ENCODE assay signal across 11 cellular contexts in genomic region chr15:76196949-76197315, GRCh38.
DNase-seq lines count a peak whose midpoint lies in the region; ATAC-seq and TF ChIP-seq lines count a peak whose summit lies in the region.
"Had no signal": no experiment of that assay in that cellular context is flagged by ENCODE, and none has a peak within 500 bp of the region (broad histone marks: within the 10 kb centered on the region; RNA-seq: fewer than 3 reads in every experiment).

No MANE protein-coding gene starts in this region.

- no peak overlapping the region for H3K18ac ChIP-seq in IMR-90 (ENCODE audit: low read depth, low read length)

- no peak for TF ChIP-seq RAD21 in IMR-90 (IDR thresholded peaks at IDR 0.05; ENCODE audit: low read length)

- dilution Hi-C loops in IMR-90 (cut with HindIII; ENCODE audit: low sequenced_read_pairs, unreplicated experiment), result no loop called here

- H4K8ac ChIP-seq in IMR-90 (ENCODE audit: low read depth in 2 of 2, low read length in 2 of 2), result no peak overlapping the region; a peak in 1 of 4 replicates

- H3K4me3 ChIP-seq in IMR-90 (ENCODE audit: insufficient read depth, low read depth, low read length) (no peak overlapping the region), skeletal muscle satellite cell (ENCODE audit: low read length) (no peak overlapping the region), H7 (ENCODE audit: insufficient read depth, low read depth, low read length) (no peak overlapping the region)
- H3K4me3 ChIP-seq: prostate gland had no signal

- H2AK5ac ChIP-seq in IMR-90 (ENCODE audit: low read depth, low read length), result peak overlapping the region; percentile 78

- DNase-seq in IMR-90, result no peak
- DNase-seq in inferior parietal cortex (ENCODE audit: extremely low spot score), result peak; percentile 34
- DNase-seq in KG1 (lab: John Stamatoyannopoulos, UW), result no peak
- DNase-seq in H7, result no peak
- no peak for DNase-seq in NCI-H128 (lab: John Stamatoyannopoulos, UW; ENCODE audit: unreplicated experiment)
- no peak for DNase-seq in activated T-cell treated with anti-CD3 and anti-CD28 coated beads, Interleukin-2, amount 50 U/mL, for 72 hours
- DNase-seq: NCI-H1092 had no signal

- 90% methylated on average over 2 of the region's 10 CpGs; no CpG with 5 or more reads in 1 of the 2 experiments for WGBS in IMR-90 (ENCODE audit: extremely low coverage in 2 of 2, insufficient read length in 1 of 2), 2 experiments

- H3K4me1 Mint-ChIP-seq in brain, result peaks cover 16% of the 10 kb centered on the region
- H3K4me1 Mint-ChIP-seq in activated T-cell treated with anti-CD3 and anti-CD28 coated beads, Interleukin-2, amount 50 U/mL, for 72 hours (ENCODE audit: low read depth), result no peaks in the 10 kb centered on the region

- peak overlapping the region; percentile 55 to 88 (median 72) for H3K27ac Mint-ChIP-seq in brain
- H3K27ac Mint-ChIP-seq in activated T-cell treated with anti-CD3 and anti-CD28 coated beads, Interleukin-2, amount 50 U/mL, for 72 hours, result no peak overlapping the region

- H3K23ac ChIP-seq in IMR-90 (ENCODE audit: low read depth, low read length), result no peak overlapping the region

- no peaks in the 10 kb centered on the region for H3K27me3 Mint-ChIP-seq in brain
- H3K27me3 Mint-ChIP-seq in activated T-cell treated with anti-CD3 and anti-CD28 coated beads, Interleukin-2, amount 50 U/mL, for 72 hours (ENCODE audit: low read depth), result peaks cover 10% of the 10 kb centered on the region
- H3K27me3 Mint-ChIP-seq: central memory CD8-positive, alpha-beta T cell had no signal

- peak overlapping the region; percentile 44 for H2BK120ac ChIP-seq in IMR-90 (ENCODE audit: low read depth, low read length)

- no peak overlapping the region for H2AK9ac ChIP-seq in IMR-90 (replicated peaks; ENCODE audit: low read depth, low read length, poor library complexity)

- H2AFZ ChIP-seq in IMR-90 (replicated peaks; ENCODE audit: low read length, poor library complexity), result no peak overlapping the region

- peak overlapping the region; percentile 27 for H2BK5ac ChIP-seq in IMR-90 (ENCODE audit: low read depth, low read length, poor library complexity, severe bottlenecking)

- H3K27me3 ChIP-seq in IMR-90 (ENCODE audit: control insufficient read depth, insufficient read depth, low read length) (no peaks in the 10 kb centered on the region), skeletal muscle satellite cell (ENCODE audit: control insufficient read depth, insufficient read depth, low read length) (no peaks in the 10 kb centered on the region), H7 (ENCODE audit: control insufficient read depth, insufficient read depth, low read length) (no peaks in the 10 kb centered on the region)

- peak overlapping the region; percentile 1; the same call in 1 of the 2 replicates for H3K9ac ChIP-seq in IMR-90 (ENCODE audit: low read depth, low read length)
- H3K9ac ChIP-seq in skeletal muscle satellite cell (ENCODE audit: low read depth, low read length), result no peak overlapping the region

- H2BK20ac ChIP-seq in IMR-90 (ENCODE audit: low read depth, low read length), result peak overlapping the region; percentile 24; the same call in 1 of the 2 replicates

- H3K4me3 Mint-ChIP-seq in brain, result peak overlapping the region in 1 of 5 experiments; percentile 37
- no peak overlapping the region for H3K4me3 Mint-ChIP-seq in activated T-cell treated with anti-CD3 and anti-CD28 coated beads, Interleukin-2, amount 50 U/mL, for 72 hours
- H3K4me3 Mint-ChIP-seq: central memory CD8-positive, alpha-beta T cell had no signal

- peak; percentile 6; the same call in 1 of the 2 replicates for ATAC-seq in IMR-90 (ENCODE audit: low read depth)
- no peak for ATAC-seq in activated T-cell treated with anti-CD3 and anti-CD28 coated beads, Interleukin-2, amount 50 U/mL, for 72 hours (replicated peaks in 1 of 2)

- peaks cover 10% of the 10 kb centered on the region for H4K20me1 ChIP-seq in IMR-90 (ENCODE audit: insufficient read depth, low read length)

- 0 out of 2 replicates have a peak overlapping the region, but pooled peaks have one; percentile 32 for H4K91ac ChIP-seq in IMR-90 (ENCODE audit: insufficient read depth, low read depth, low read length)

- H3K9me1 ChIP-seq in IMR-90 (ENCODE audit: insufficient read depth, low read length), result peaks cover 29% of the 10 kb centered on the region

- H3K4ac ChIP-seq in IMR-90 (ENCODE audit: low read depth, low read length), result peak overlapping the region; percentile 40

- CTCF ChIA-PET in IMR-90 (lab: Yijun Ruan, JAX), result interaction anchor here (0.6 kb wide), 1 partner anchor 336 kb away, joined by 4 read pairs; no protein-coding TSS in a partner anchor

- 0 out of 3 replicates have a peak overlapping the region, but pooled peaks have one; percentile 48 for H2BK15ac ChIP-seq in IMR-90 (ENCODE audit: low read depth, low read length)

- no peak overlapping the region; the same call in 1 of the 2 replicates for H3K14ac ChIP-seq in IMR-90 (replicated peaks; ENCODE audit: low read depth, low read length)

- H3K36me3 ChIP-seq in IMR-90 (ENCODE audit: control insufficient read depth, insufficient read depth, low read length) (no peaks in the 10 kb centered on the region), skeletal muscle satellite cell (ENCODE audit: insufficient read depth, low read length) (no peaks in the 10 kb centered on the region), H7 (replicated peaks; ENCODE audit: control insufficient read depth, insufficient read depth, low read length) (no peaks in the 10 kb centered on the region)
- H3K36me3 ChIP-seq: prostate gland had no signal

- no peaks in the 10 kb centered on the region for H3K36me3 Mint-ChIP-seq in brain
- H3K36me3 Mint-ChIP-seq in activated T-cell treated with anti-CD3 and anti-CD28 coated beads, Interleukin-2, amount 50 U/mL, for 72 hours (ENCODE audit: insufficient read depth in 2 of 2), result no peaks in the 10 kb centered on the region

- peak overlapping the region; percentile 55; the same call in 1 of the 2 replicates for H3K56ac ChIP-seq in IMR-90 (ENCODE audit: extremely low read depth, insufficient read depth, low read length)

- intact Hi-C loops in IMR-90 (cut with micrococcal nuclease), result loop anchor here (2.0 kb wide), 1 partner anchor 1346 kb away; no protein-coding TSS in a partner anchor

- no peaks in the 10 kb centered on the region for H3K9me3 ChIP-seq in IMR-90 (ENCODE audit: control insufficient read depth, insufficient read depth, low read length)
- H3K9me3 ChIP-seq in skeletal muscle satellite cell (replicated peaks; ENCODE audit: low read length), result no peaks in the 10 kb centered on the region
- H3K9me3 ChIP-seq: prostate gland had no signal

- TF ChIP-seq CTCF in IMR-90 (conservative IDR thresholded peaks at IDR 0.05; ENCODE audit: low read depth, low read length), result no peak
- TF ChIP-seq CTCF in brain (conservative IDR thresholded peaks at IDR 0.05), result no peak

- in situ Hi-C loops in IMR-90 (cut with MboI; ENCODE audit: low sequenced_read_pairs), result loop anchor here (5.0 to 10.0 kb wide), 2 partner anchors 135 to 668 kb away; no protein-coding TSS in a partner anchor

- no TSS peak for BruUV-seq in IMR-90 (replicated peaks; lab: Mats Ljungman, UMichigan)

- H3K4me1 ChIP-seq in IMR-90 (ENCODE audit: control insufficient read depth, insufficient read depth, low read length) (peaks cover 25% of the 10 kb centered on the region), skeletal muscle satellite cell (ENCODE audit: control insufficient read depth, insufficient read depth, low read length) (peaks cover 45% of the 10 kb centered on the region)

- H3K4me2 ChIP-seq in IMR-90 (ENCODE audit: low read depth, low read length), result no peak overlapping the region
- H3K4me2 ChIP-seq in skeletal muscle satellite cell (ENCODE audit: low read length), result peak overlapping the region; percentile 64

- no peak for TF ChIP-seq POLR2A in IMR-90 (IDR thresholded peaks at IDR 0.05; ENCODE audit: low read depth, low read length)

- H3K9me3 Mint-ChIP-seq in brain, result peaks cover 0 to 3% (median 0%) of the 10 kb centered on the region in 5 experiments
- H3K9me3 Mint-ChIP-seq in activated T-cell treated with anti-CD3 and anti-CD28 coated beads, Interleukin-2, amount 50 U/mL, for 72 hours, result no peaks in the 10 kb centered on the region
- H3K9me3 Mint-ChIP-seq: central memory CD8-positive, alpha-beta T cell had no signal

- no peak overlapping the region for H4K5ac ChIP-seq in IMR-90 (ENCODE audit: low read depth, low read length)

- POLR2A ChIA-PET in IMR-90 (lab: Charles Lee; ENCODE audit: unreplicated experiment), result no interaction called here

- no peak overlapping the region for H3K27ac ChIP-seq in IMR-90 (ENCODE audit: insufficient read depth, low read length)

- H3K79me1 ChIP-seq in IMR-90 (ENCODE audit: low read depth in 1 of 2, low read length in 2 of 2), result 0 out of 4 replicates have a peak, but pooled peaks cover 0 to 4% of the 10 kb centered on the region in 2 experiments

TF ChIP-seq in IMR-90, 13 proteins besides CTCF, POLR2A, EP300 and RAD21 (continues in another document):
- TF ChIP-seq CHD1 (IDR thresholded peaks at IDR 0.05; ENCODE audit: low read depth, low read length) (no peak), FOS (IDR thresholded peaks at IDR 0.05; ENCODE audit: low read depth, low read length) (no peak), MXI1 (IDR thresholded peaks at IDR 0.05; ENCODE audit: borderline replicate concordance, low read depth, low read length) (no peak), RCOR1 (IDR thresholded peaks at IDR 0.05; ENCODE audit: insufficient replicate concordance, low read length) (no peak), NFE2L2 (IDR thresholded peaks at IDR 0.05; ENCODE audit: low read depth, low read length) (no peak), MAZ (IDR thresholded peaks at IDR 0.05; ENCODE audit: borderline replicate concordance, low read depth, low read length) (no peak), MAFK (IDR thresholded peaks at IDR 0.05; ENCODE audit: low read depth, low read length) (no peak), BHLHE40 (IDR thresholded peaks at IDR 0.05; ENCODE audit: low read depth, low read length) (no peak), ELK1 (IDR thresholded peaks at IDR 0.05; ENCODE audit: borderline replicate concordance, low read depth, low read length) (no peak), RFX5 (IDR thresholded peaks at IDR 0.05; ENCODE audit: low read depth, low read length) (no peak), CEBPB (IDR thresholded peaks at IDR 0.05; ENCODE audit: low read depth, low read length) (no peak), SMC3 (IDR thresholded peaks at IDR 0.05; ENCODE audit: low read depth, low read length) (no peak)
